In the genomic region with DNA sequence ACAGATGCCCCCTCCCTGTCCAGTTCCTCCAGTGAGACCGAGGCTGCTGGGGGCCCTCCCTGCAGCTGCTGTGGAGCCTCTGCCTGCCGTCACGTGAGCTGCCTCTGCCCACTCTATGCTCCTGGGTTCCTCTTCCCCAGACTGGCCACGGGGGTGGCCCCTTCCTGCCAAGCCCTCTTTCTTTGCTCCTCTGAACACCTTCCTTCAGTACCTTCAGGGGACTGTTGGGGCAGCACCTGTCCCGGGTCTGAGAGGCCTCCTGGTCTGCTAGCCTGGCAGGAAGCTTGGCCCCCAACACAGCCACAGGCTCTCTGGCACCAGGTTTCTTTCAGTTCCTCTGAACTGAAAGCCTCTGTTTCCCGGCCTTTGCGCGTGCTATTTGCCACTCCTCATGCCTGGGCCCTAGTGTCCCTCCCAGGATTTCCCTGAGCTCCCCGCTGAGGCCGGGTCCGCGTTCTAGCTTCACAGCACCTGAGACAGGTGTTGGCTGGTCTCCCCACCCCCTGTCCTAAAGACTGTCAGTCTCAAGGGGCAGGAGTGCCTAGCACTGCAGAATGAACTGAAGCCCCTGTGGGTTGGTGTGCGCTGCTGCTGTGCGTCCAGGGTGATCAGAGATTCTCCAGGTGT, we compare ENCODE assay signal across 9 cellular contexts. TPM values are rescaled to one million over a fixed set of nuclear protein-coding genes. Genes with fewer than 3 reads are reported as not detected.
A peak's percentile ranks its signal among the peaks of the same experiment; 100 is the strongest.
DNase-seq lines count a peak whose midpoint lies in the region; ATAC-seq and TF ChIP-seq lines count a peak whose summit lies in the region.
"Had no signal": no experiment of that assay in that cellular context is flagged by ENCODE, and none has a peak within 500 bp of the region (broad histone marks: within the 10 kb centered on the region; RNA-seq: fewer than 3 reads in every experiment).

No MANE protein-coding gene starts in this region.

- no peak for TF ChIP-seq POLR2A in HCT116 (IDR thresholded peaks at IDR 0.05; ENCODE audit: borderline replicate concordance, extremely low read depth, insufficient read depth, insufficient read length)

- peak; percentile 68 for ATAC-seq in HCT116
- peak; percentile 11 to 43 (median 31) for ATAC-seq in T-cell (replicated peaks in 1 of 4)
- peak; percentile 88 to 90 for ATAC-seq in naive B cell (ENCODE audit: low read depth in 2 of 2)
- ATAC-seq in HG02623 (IDR thresholded peaks at IDR 0.05; ENCODE audit: unreplicated experiment) = no peak
- ATAC-seq: body of pancreas had no signal

- H2AFZ ChIP-seq in HCT116 (ENCODE audit: low read depth, low read length, poor library complexity, severe bottlenecking) = no peak overlapping the region

- peaks cover 0 to 6% of the 10 kb centered on the region in 2 experiments; a peak in 2 of 4 replicates for H3K4me1 ChIP-seq in HCT116 (ENCODE audit: control insufficient read depth in 1 of 2, insufficient read depth in 2 of 2, low read length in 2 of 2)

- no peaks in the 10 kb centered on the region for H3K9me2 ChIP-seq in HCT116 (ENCODE audit: insufficient read depth)

- H3K27me3 Mint-ChIP-seq in T-cell = no peaks in the 10 kb centered on the region
- no peaks in the 10 kb centered on the region for H3K27me3 Mint-ChIP-seq in naive B cell

- H3K36me3 Mint-ChIP-seq in T-cell (no peaks in the 10 kb centered on the region), naive B cell (no peaks in the 10 kb centered on the region)

- no TSS peak for BruUV-seq in HCT116 (replicated peaks; lab: Mats Ljungman, UMichigan)

- POLR2A ChIA-PET in HCT116 (lab: Charles Lee) = no interaction called here
- POLR2A ChIA-PET in T-cell (lab: Charles Lee) = no interaction called here

- H3K4me3 Mint-ChIP-seq in T-cell (no peak overlapping the region), naive B cell (peak overlapping the region; percentile 2 to 88 (median 75))

- no peak overlapping the region for H3K4me3 ChIP-seq in HCT116 (replicated peaks in 1 of 2; ENCODE audit: low read depth in 1 of 2, low read length in 2 of 2)
- H3K4me3 ChIP-seq: body of pancreas had no signal

- H3K9me3 ChIP-seq in HCT116 (ENCODE audit: control insufficient read depth in 1 of 2, insufficient read depth in 1 of 2, low read depth in 1 of 2, low read length in 2 of 2) = no peaks in the 10 kb centered on the region
- H3K9me3 ChIP-seq: body of pancreas had no signal

- H3K27me3 ChIP-seq in HCT116 (ENCODE audit: insufficient read depth, low read length) = no peaks in the 10 kb centered on the region
- H3K27me3 ChIP-seq: body of pancreas had no signal

- no peaks in the 10 kb centered on the region for H3K9me3 Mint-ChIP-seq in T-cell
- no peaks in the 10 kb centered on the region for H3K9me3 Mint-ChIP-seq in naive B cell

- no peak overlapping the region for H3K27ac ChIP-seq in HCT116 (ENCODE audit: low read depth, low read length)

- no peak overlapping the region for H3K9ac ChIP-seq in HCT116 (ENCODE audit: low read length)

- no peaks in the 10 kb centered on the region for H4K20me1 ChIP-seq in HCT116 (ENCODE audit: insufficient read depth)

- no peak for DNase-seq in HCT116 (ENCODE audit: low read depth, low spot score)
- DNase-seq in T-cell = peak in 1 of 34 experiments; percentile 32
- peak; percentile 84 for DNase-seq in naive B cell
- no peak for DNase-seq in stimulated activated naive CD4-positive, alpha-beta T cell treated with Interleukin-2 at 50 U/mL for 16 hours (lab: John Stamatoyannopoulos, UW)
- no peak for DNase-seq in NCI-H524 treated with DMSO at 0.1 percent for 48 hours (lab: John Stamatoyannopoulos, UW)
- DNase-seq in activated CD4-positive, alpha-beta T cell treated with anti-CD3 and anti-CD28 coated beads for 4 hours = no peak

- no peak for TF ChIP-seq RAD21 in HCT116 (IDR thresholded peaks at IDR 0.05; ENCODE audit: low read depth)

- peaks cover 0 to 10% (median 4%) of the 10 kb centered on the region in 3 donors for H3K4me1 Mint-ChIP-seq in T-cell
- H3K4me1 Mint-ChIP-seq in naive B cell = peaks cover 45 to 65% (median 61%) of the 10 kb centered on the region in 3 donors

- no peak overlapping the region for H3K4me2 ChIP-seq in HCT116 (ENCODE audit: low read length)

- H3K27ac Mint-ChIP-seq in T-cell (no peak overlapping the region), naive B cell (peak overlapping the region; percentile 86 to 99 (median 97))

- CTCF ChIA-PET in HCT116 (lab: Charles Lee) = no interaction called here
- CTCF ChIA-PET in T-cell (lab: Charles Lee) = no interaction called here

- H3K79me2 ChIP-seq in HCT116 (ENCODE audit: insufficient read depth, low read length) = no peaks in the 10 kb centered on the region

- no peaks in the 10 kb centered on the region; a peak in 1 of 4 replicates for H3K36me3 ChIP-seq in HCT116 (ENCODE audit: control insufficient read depth in 1 of 2, insufficient read depth in 2 of 2, low read length in 2 of 2)

- intact Hi-C loops in HCT116 (cut with micrococcal nuclease) = loop anchor here (10.0 kb wide), 2 partner anchors 242 to 312 kb away; partner anchors contain the start of genes CASKIN1 and RNPS1

- RAD21 ChIA-PET in HCT116 (lab: Charles Lee; ENCODE audit: low non-redundant PET in 1 of 2, low total read pairs in 2 of 2, uncharacterized antibody in 2 of 2, unreplicated experiment in 2 of 2) = no interaction called here

- TF ChIP-seq CTCF in GM12874 (IDR thresholded peaks at IDR 0.05; ENCODE audit: insufficient read depth, low read depth, low read length) (peak; percentile 44; the same call in 1 of the 2 replicates), HCT116 (IDR thresholded peaks at IDR 0.05 in 2 of 3, conservative IDR thresholded peaks at IDR 0.05 in 1 of 3; ENCODE audit: borderline replicate concordance in 1 of 3, insufficient read depth in 1 of 3, low read depth in 2 of 3, low read length in 2 of 3) (no peak)

TF ChIP-seq in HCT116, 20 proteins besides CTCF, POLR2A, EP300 and RAD21:
- TF ChIP-seq, protein P1, sequence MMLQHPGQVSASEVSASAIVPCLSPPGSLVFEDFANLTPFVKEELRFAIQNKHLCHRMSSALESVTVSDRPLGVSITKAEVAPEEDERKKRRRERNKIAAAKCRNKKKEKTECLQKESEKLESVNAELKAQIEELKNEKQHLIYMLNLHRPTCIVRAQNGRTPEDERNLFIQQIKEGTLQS (IDR thresholded peaks at IDR 0.05) = no peak
- TF ChIP-seq ELF1 (IDR thresholded peaks at IDR 0.05; ENCODE audit: borderline replicate concordance, low read depth) (no peak), ZNF274 (IDR thresholded peaks at IDR 0.05; ENCODE audit: low read depth, low read length) (no peak), SRF (IDR thresholded peaks at IDR 0.05; ENCODE audit: low read depth) (no peak)
- TF ChIP-seq, protein P2, sequence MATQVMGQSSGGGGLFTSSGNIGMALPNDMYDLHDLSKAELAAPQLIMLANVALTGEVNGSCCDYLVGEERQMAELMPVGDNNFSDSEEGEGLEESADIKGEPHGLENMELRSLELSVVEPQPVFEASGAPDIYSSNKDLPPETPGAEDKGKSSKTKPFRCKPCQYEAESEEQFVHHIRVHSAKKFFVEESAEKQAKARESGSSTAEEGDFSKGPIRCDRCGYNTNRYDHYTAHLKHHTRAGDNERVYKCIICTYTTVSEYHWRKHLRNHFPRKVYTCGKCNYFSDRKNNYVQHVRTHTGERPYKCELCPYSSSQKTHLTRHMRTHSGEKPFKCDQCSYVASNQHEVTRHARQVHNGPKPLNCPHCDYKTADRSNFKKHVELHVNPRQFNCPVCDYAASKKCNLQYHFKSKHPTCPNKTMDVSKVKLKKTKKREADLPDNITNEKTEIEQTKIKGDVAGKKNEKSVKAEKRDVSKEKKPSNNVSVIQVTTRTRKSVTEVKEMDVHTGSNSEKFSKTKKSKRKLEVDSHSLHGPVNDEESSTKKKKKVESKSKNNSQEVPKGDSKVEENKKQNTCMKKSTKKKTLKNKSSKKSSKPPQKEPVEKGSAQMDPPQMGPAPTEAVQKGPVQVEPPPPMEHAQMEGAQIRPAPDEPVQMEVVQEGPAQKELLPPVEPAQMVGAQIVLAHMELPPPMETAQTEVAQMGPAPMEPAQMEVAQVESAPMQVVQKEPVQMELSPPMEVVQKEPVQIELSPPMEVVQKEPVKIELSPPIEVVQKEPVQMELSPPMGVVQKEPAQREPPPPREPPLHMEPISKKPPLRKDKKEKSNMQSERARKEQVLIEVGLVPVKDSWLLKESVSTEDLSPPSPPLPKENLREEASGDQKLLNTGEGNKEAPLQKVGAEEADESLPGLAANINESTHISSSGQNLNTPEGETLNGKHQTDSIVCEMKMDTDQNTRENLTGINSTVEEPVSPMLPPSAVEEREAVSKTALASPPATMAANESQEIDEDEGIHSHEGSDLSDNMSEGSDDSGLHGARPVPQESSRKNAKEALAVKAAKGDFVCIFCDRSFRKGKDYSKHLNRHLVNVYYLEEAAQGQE (IDR thresholded peaks at IDR 0.05; ENCODE audit: low read depth) = no peak

RNA-seq across cellular contexts. Expression of gene ATP6V0C, which starts 6.6 kb away (rescaled TPM):
- total RNA-seq in HCT116 (2021; ENCODE audit: unreplicated experiment) (187 TPM), T-cell (100 to 1,000 TPM; 122 to 161 (median 128) TPM)
- polyA plus RNA-seq in HCT116 (2012) = 186 and 193 TPM in 2 replicates
- 100 to 1,000 TPM in 3 of 6 donors, 10 to 100 TPM in 3; 75.4 to 114 (median 98.1) TPM for polyA plus RNA-seq in naive B cell (ENCODE audit: low read depth in 6 of 6)

RNA-seq across cellular contexts. Expression of gene AMDHD2, which starts 13.0 kb away (rescaled TPM):
- 42.9 TPM for total RNA-seq in HCT116 (2021; ENCODE audit: unreplicated experiment)
- 12.6 and 16.4 TPM in 2 replicates for polyA plus RNA-seq in HCT116 (2012)
- total RNA-seq in T-cell = 100 to 1,000 TPM; 104 to 215 (median 122) TPM
- 10 to 100 TPM; 17.6 to 24.0 (median 20.5) TPM for polyA plus RNA-seq in naive B cell (ENCODE audit: low read depth in 6 of 6)

RNA-seq across cellular contexts. Expression of gene CEMP1, which starts 24.0 kb away (rescaled TPM):
- total RNA-seq in HCT116 (2021; ENCODE audit: unreplicated experiment) = 0.32 TPM
- 2.0 and 3.8 TPM in 2 replicates for polyA plus RNA-seq in HCT116 (2012)
- total RNA-seq in T-cell = 1 to 10 TPM in 3 of 5 donors, under 1 TPM in 1, not detected in 1; 0.26 to 3.1 (median 1.1) TPM
- 1 to 10 TPM; 2.4 to 5.7 (median 3.5) TPM for polyA plus RNA-seq in naive B cell (ENCODE audit: low read depth in 6 of 6)

RNA-seq across cellular contexts. Expression of gene PDPK1, which starts 30.7 kb away (rescaled TPM):
- total RNA-seq in HCT116 (2021; ENCODE audit: unreplicated experiment) (36.1 TPM), T-cell (10 to 100 TPM; 49.8 to 68.4 (median 67.3) TPM)
- polyA plus RNA-seq in HCT116 (2012) = 12.3 and 20.8 TPM in 2 replicates
- 10 to 100 TPM; 16.7 to 44.8 (median 38.9) TPM for polyA plus RNA-seq in naive B cell (ENCODE audit: low read depth in 6 of 6)

RNA-seq across cellular contexts. Expression of gene TBC1D24, which starts 32.2 kb away (rescaled TPM):
- total RNA-seq in HCT116 (2021; ENCODE audit: unreplicated experiment) = 24.6 TPM
- 8.2 and 8.4 TPM in 2 replicates for polyA plus RNA-seq in HCT116 (2012)
- total RNA-seq in T-cell = 10 to 100 TPM in 3 of 5 donors, 1 to 10 TPM in 2; 8.3 to 22.2 (median 10.7) TPM
- 1 to 10 TPM in 4 of 6 donors, under 1 TPM in 2; 0.22 to 3.3 (median 2.5) TPM for polyA plus RNA-seq in naive B cell (ENCODE audit: low read depth in 6 of 6)

Comparison
In these comparisons a context has a peak if more than half of its experiments do, and no peak if none do; other contexts are left out.
1. H3K27ac Mint-ChIP-seq: peak in naive B cell (6 of 6); none in T-cell (0 of 2).
2. H3K4me3 Mint-ChIP-seq: peak in naive B cell (8 of 8); none in T-cell (0 of 3).